8 cellular contexts compared by ENCODE assay signal in genomic region chr1:198669023-198669698, GRCh38. TPM values are rescaled to one million over a fixed set of nuclear protein-coding genes. Genes with fewer than 3 reads are reported as not detected.
A peak's percentile ranks its signal among the peaks of the same experiment; 100 is the strongest.
DNase-seq lines count a peak whose midpoint lies in the region; ATAC-seq and TF ChIP-seq lines count a peak whose summit lies in the region.

No MANE protein-coding gene starts in this region.

- H3K9me3 ChIP-seq in MM.1S (replicated peaks; ENCODE audit: insufficient read depth, low read length) (no peaks in the 10 kb centered on the region), adipocyte (ENCODE audit: control insufficient read depth, low read length) (no peaks in the 10 kb centered on the region), OCI-LY7 (ENCODE audit: low read length) (peaks cover 14% of the 10 kb centered on the region; the same call in 1 of the 2 replicates)

- H3K9ac ChIP-seq in MM.1S (ENCODE audit: low read length) = no peak overlapping the region
- no peak overlapping the region for H3K9ac ChIP-seq in adipocyte (ENCODE audit: low read length)

- peak overlapping the region; percentile 31 to 78 (median 70) for H3K4me3 Mint-ChIP-seq in naive thymus-derived CD8-positive, alpha-beta T cell

- peaks cover 46 to 92% (median 83%) of the 10 kb centered on the region in 4 donors for H3K4me1 Mint-ChIP-seq in naive thymus-derived CD8-positive, alpha-beta T cell

- H4K20me1 ChIP-seq in MM.1S (ENCODE audit: insufficient read depth, low read length) = no peaks in the 10 kb centered on the region
- H4K20me1 ChIP-seq in OCI-LY7 (ENCODE audit: insufficient read depth, low read length) = no peaks in the 10 kb centered on the region

- POLR2A ChIA-PET in naive thymus-derived CD8-positive, alpha-beta T cell (lab: Charles Lee) = interaction anchor here (0.6 to 10.1 kb wide), 8 partner anchors 10 to 49 kb away, joined by 3 to 108 read pairs (median 4); no protein-coding TSS in a partner anchor
- POLR2A ChIA-PET in OCI-LY7 (lab: Charles Lee) = interaction anchor here (0.6 to 21.0 kb wide), 16 partner anchors 8 to 1029 kb away, joined by 3 to 410 read pairs (median 4); no protein-coding TSS in a partner anchor

- H3K27me3 Mint-ChIP-seq in naive thymus-derived CD8-positive, alpha-beta T cell = no peaks in the 10 kb centered on the region

- H3K9me2 ChIP-seq in MM.1S (replicated peaks; ENCODE audit: insufficient read depth, low read length) (no peaks in the 10 kb centered on the region), OCI-LY7 (ENCODE audit: insufficient read depth, low read length) (no peaks in the 10 kb centered on the region)

- H3K36me3 ChIP-seq in MM.1S (replicated peaks; ENCODE audit: insufficient read depth, low read length) (no peaks in the 10 kb centered on the region), adipocyte (ENCODE audit: control insufficient read depth, insufficient read depth, low read length, severe bottlenecking) (no peaks in the 10 kb centered on the region), OCI-LY7 (ENCODE audit: insufficient read depth, low read length) (peaks cover 88% of the 10 kb centered on the region)

- H3K4me2 ChIP-seq in MM.1S (ENCODE audit: low read depth, low read length) = peak overlapping the region; percentile 42
- H3K4me2 ChIP-seq in OCI-LY7 (ENCODE audit: low read length) = no peak overlapping the region

- CTCF ChIA-PET in OCI-LY7 (lab: Charles Lee; ENCODE audit: unreplicated experiment) = interaction anchor here (0.6 kb wide), 1 partner anchor 10 kb away, joined by 3 read pairs; no protein-coding TSS in a partner anchor

- no peaks in the 10 kb centered on the region for H3K79me2 ChIP-seq in MM.1S (ENCODE audit: low read length)
- peaks cover 100% of the 10 kb centered on the region for H3K79me2 ChIP-seq in OCI-LY7 (ENCODE audit: insufficient read depth, low read depth, low read length)

- no TSS peak for BruUV-seq in OCI-LY7 (replicated peaks; lab: Mats Ljungman, UMichigan)

- peaks cover 20% of the 10 kb centered on the region for H3F3A ChIP-seq in MM.1S (ENCODE audit: insufficient read depth, low read length)

- TF ChIP-seq CTCF in HFF-Myc (IDR thresholded peaks at IDR 0.05; ENCODE audit: low read depth, low read length, missing control alignments) (no peak), MM.1S (IDR thresholded peaks at IDR 0.05; ENCODE audit: low read length) (no peak), OCI-LY7 (conservative IDR thresholded peaks at IDR 0.05; ENCODE audit: low read length) (no peak)

- ATAC-seq in GM18508 (IDR thresholded peaks at IDR 0.05; ENCODE audit: insufficient read depth, unreplicated experiment) (peak; percentile 81), Right ventricle myocardium superior (ENCODE audit: poor library complexity) (no peak)
- ATAC-seq in naive thymus-derived CD8-positive, alpha-beta T cell = peak; percentile 68 to 70

- H3K4me3 ChIP-seq in HFF-Myc (replicated peaks; ENCODE audit: low read depth, low read length) (no peak overlapping the region), MM.1S (ENCODE audit: low read length) (no peak overlapping the region), adipocyte (ENCODE audit: low read length) (no peak overlapping the region), OCI-LY7 (ENCODE audit: low read depth, low read length, poor library complexity, severe bottlenecking) (no peak overlapping the region)

- no peaks in the 10 kb centered on the region for H3K27me3 ChIP-seq in MM.1S (replicated peaks; ENCODE audit: insufficient read depth, low read length)
- H3K27me3 ChIP-seq in adipocyte (replicated peaks; ENCODE audit: control insufficient read depth, insufficient read depth, low read length) = no peaks in the 10 kb centered on the region

- H3K9me3 Mint-ChIP-seq in naive thymus-derived CD8-positive, alpha-beta T cell = peaks cover 0 to 2% (median 0%) of the 10 kb centered on the region in 9 donors

- intact Hi-C loops in OCI-LY7 (cut with micrococcal nuclease; ENCODE audit: unreplicated experiment) (no loop called here), cardiac septum (cut with DNase I) (no loop called here), Right ventricle myocardium superior (cut with DNase I) (no loop called here)

- H3K27ac Mint-ChIP-seq in naive thymus-derived CD8-positive, alpha-beta T cell = peak overlapping the region; percentile 89 to 99 (median 94)

- peak overlapping the region; percentile 75 for H3K27ac ChIP-seq in MM.1S (ENCODE audit: low read length)
- H3K27ac ChIP-seq in OCI-LY7 (ENCODE audit: low read depth, low read length, poor library complexity, severe bottlenecking) = no peak overlapping the region

- H3K4me1 ChIP-seq in MM.1S (ENCODE audit: low read length) (peaks cover 42% of the 10 kb centered on the region), adipocyte (ENCODE audit: control insufficient read depth, insufficient read depth, low read length) (no peaks in the 10 kb centered on the region), OCI-LY7 (ENCODE audit: insufficient read depth, low read length, poor library complexity, severe bottlenecking) (peaks cover 85% of the 10 kb centered on the region)

- H2AFZ ChIP-seq in MM.1S (ENCODE audit: low read length) = peak overlapping the region; percentile 20; the same call in 1 of the 2 replicates
- H2AFZ ChIP-seq in OCI-LY7 (ENCODE audit: low read length) = no peak overlapping the region

- DNase-seq in HFF-Myc (ENCODE audit: extremely low read depth, low read depth) (peak; percentile 95), MM.1S (peak; percentile 95), adipocyte (ENCODE audit: low read depth) (peak; percentile 92), OCI-LY7 (ENCODE audit: low spot score) (no peak), cardiac septum (ENCODE audit: low spot score) (no peak), Right ventricle myocardium superior (no peak)
- DNase-seq in naive thymus-derived CD8-positive, alpha-beta T cell = peak in 2 of 10 donors; percentile 41 to 59

- peaks cover 5 to 78% (median 53%) of the 10 kb centered on the region in 3 donors for H3K36me3 Mint-ChIP-seq in naive thymus-derived CD8-positive, alpha-beta T cell

RNA-seq across cellular contexts. Expression of gene PTPRC, which starts 30.3 kb away (rescaled TPM):
- total RNA-seq in naive thymus-derived CD8-positive, alpha-beta T cell = 100 to 1,000 TPM; 906 to 970 TPM
- 1,000 to 10,000 TPM in 2 of 3 donors, 100 to 1,000 TPM in 1; 980 to 1,253 (median 1,023) TPM for polyA plus RNA-seq in naive thymus-derived CD8-positive, alpha-beta T cell
- 161 and 177 TPM in 2 replicates for total RNA-seq in OCI-LY7 (2014; rRNA removed; shearing (Covaris generic))
- total RNA-seq in OCI-LY7 (2022) = 241 and 264 TPM in 2 replicates
- total RNA-seq in cardiac septum = 11.4 TPM
- total RNA-seq in Right ventricle myocardium superior = 7.2 TPM

Comparison
In these comparisons a context has a peak if more than half of its experiments do, and no peak if none do; other contexts are left out.
1. DNase-seq: peak in HFF-Myc (single experiment), MM.1S (single experiment) and adipocyte (single experiment); none in OCI-LY7 (single experiment), cardiac septum (single experiment) and Right ventricle myocardium superior (single experiment).
2. RNA of gene PTPRC, which starts 30.3 kb away (total RNA-seq): 906 to 970 TPM in naive thymus-derived CD8-positive, alpha-beta T cell and 161 to 264 TPM in OCI-LY7; 11.4 TPM in cardiac septum (single experiment) and 7.2 TPM in Right ventricle myocardium superior (single experiment); every median in the first group is over 10 times any median in the second.